Comparison of ENCODE assay signal across 1 cellular context in genomic region chr1:22053018-22053860, GRCh38.
TF ChIP-seq lines count a peak whose summit lies in the region.

No MANE protein-coding gene starts in this region.

TF ChIP-seq in HepG2, 621 proteins besides CTCF, POLR2A, EP300 and RAD21 (continued from another document):
- TF ChIP-seq, protein P1, sequence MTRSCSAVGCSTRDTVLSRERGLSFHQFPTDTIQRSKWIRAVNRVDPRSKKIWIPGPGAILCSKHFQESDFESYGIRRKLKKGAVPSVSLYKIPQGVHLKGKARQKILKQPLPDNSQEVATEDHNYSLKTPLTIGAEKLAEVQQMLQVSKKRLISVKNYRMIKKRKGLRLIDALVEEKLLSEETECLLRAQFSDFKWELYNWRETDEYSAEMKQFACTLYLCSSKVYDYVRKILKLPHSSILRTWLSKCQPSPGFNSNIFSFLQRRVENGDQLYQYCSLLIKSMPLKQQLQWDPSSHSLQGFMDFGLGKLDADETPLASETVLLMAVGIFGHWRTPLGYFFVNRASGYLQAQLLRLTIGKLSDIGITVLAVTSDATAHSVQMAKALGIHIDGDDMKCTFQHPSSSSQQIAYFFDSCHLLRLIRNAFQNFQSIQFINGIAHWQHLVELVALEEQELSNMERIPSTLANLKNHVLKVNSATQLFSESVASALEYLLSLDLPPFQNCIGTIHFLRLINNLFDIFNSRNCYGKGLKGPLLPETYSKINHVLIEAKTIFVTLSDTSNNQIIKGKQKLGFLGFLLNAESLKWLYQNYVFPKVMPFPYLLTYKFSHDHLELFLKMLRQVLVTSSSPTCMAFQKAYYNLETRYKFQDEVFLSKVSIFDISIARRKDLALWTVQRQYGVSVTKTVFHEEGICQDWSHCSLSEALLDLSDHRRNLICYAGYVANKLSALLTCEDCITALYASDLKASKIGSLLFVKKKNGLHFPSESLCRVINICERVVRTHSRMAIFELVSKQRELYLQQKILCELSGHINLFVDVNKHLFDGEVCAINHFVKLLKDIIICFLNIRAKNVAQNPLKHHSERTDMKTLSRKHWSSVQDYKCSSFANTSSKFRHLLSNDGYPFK (CRISPR knock-in tag; IDR thresholded peaks at IDR 0.05; ENCODE audit: borderline replicate concordance), result no peak
- TF ChIP-seq NONO (IDR thresholded peaks at IDR 0.05), result no peak
- peak; percentile 5; the same call in 1 of the 2 replicates for TF ChIP-seq NONO (CRISPR knock-in tag; conservative IDR thresholded peaks at IDR 0.05)
- TF ChIP-seq GPBP1L1 (CRISPR knock-in tag; IDR thresholded peaks at IDR 0.05), result no peak
- TF ChIP-seq ZNF329 (CRISPR knock-in tag; IDR thresholded peaks at IDR 0.05; ENCODE audit: low read depth), result no peak
- TF ChIP-seq, protein P2, sequence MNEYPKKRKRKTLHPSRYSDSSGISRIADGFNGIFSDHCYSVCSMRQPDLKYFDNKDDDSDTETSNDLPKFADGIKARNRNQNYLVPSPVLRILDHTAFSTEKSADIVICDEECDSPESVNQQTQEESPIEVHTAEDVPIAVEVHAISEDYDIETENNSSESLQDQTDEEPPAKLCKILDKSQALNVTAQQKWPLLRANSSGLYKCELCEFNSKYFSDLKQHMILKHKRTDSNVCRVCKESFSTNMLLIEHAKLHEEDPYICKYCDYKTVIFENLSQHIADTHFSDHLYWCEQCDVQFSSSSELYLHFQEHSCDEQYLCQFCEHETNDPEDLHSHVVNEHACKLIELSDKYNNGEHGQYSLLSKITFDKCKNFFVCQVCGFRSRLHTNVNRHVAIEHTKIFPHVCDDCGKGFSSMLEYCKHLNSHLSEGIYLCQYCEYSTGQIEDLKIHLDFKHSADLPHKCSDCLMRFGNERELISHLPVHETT (CRISPR knock-in tag; conservative IDR thresholded peaks at IDR 0.05), result no peak
- no peak for TF ChIP-seq ZBTB44 (CRISPR knock-in tag; IDR thresholded peaks at IDR 0.05)
- no peak for TF ChIP-seq ZFAT (CRISPR knock-in tag; conservative IDR thresholded peaks at IDR 0.05)
- peak; percentile 99 for TF ChIP-seq ATF7 (IDR thresholded peaks at IDR 0.05)
- peak; percentile 42; the same call in 1 of the 2 replicates for TF ChIP-seq ATF7 (CRISPR knock-in tag; IDR thresholded peaks at IDR 0.05)
- TF ChIP-seq AKAP8 (CRISPR knock-in tag; IDR thresholded peaks at IDR 0.05), result no peak; the same call in 1 of the 2 replicates
- no peak for TF ChIP-seq ESRRA (CRISPR knock-in tag; IDR thresholded peaks at IDR 0.05; ENCODE audit: low read depth)
- TF ChIP-seq ZNF331 (CRISPR knock-in tag; IDR thresholded peaks at IDR 0.05), result no peak
- TF ChIP-seq ZBTB7B (CRISPR knock-in tag; IDR thresholded peaks at IDR 0.05), result no peak
- TF ChIP-seq RBM39 (IDR thresholded peaks at IDR 0.05; ENCODE audit: low read depth, low read length, poor library complexity, severe bottlenecking), result no peak
